Comparison of ENCODE assay signal across 1 cellular context in genomic region chr3:10249833-10250232, GRCh38.
TF ChIP-seq lines count a peak whose summit lies in the region.

No MANE protein-coding gene starts in this region.

TF ChIP-seq in K562, 482 proteins besides CTCF, POLR2A, EP300 and RAD21 (continued from another document):
- TF ChIP-seq STAT6 (CRISPR knock-in tag; IDR thresholded peaks at IDR 0.05) (no peak), KDM1A (IDR thresholded peaks at IDR 0.05) (peak; percentile 31 to 41; a peak in 1 of 4 replicates), GTF2F1 (IDR thresholded peaks at IDR 0.05; ENCODE audit: low read depth, low read length) (peak; percentile 44; the same call in 1 of the 2 replicates), MLLT1 (IDR thresholded peaks at IDR 0.05) (no peak), KLF6 (CRISPR knock-in tag; IDR thresholded peaks at IDR 0.05; ENCODE audit: borderline replicate concordance) (no peak), ZBTB40 (IDR thresholded peaks at IDR 0.05) (peak; percentile 29; the same call in 1 of the 2 replicates), ZBTB40 (CRISPR knock-in tag; IDR thresholded peaks at IDR 0.05) (no peak), NR2C2 (CRISPR knock-in tag; IDR thresholded peaks at IDR 0.05) (no peak), NR2C2 (tag; IDR thresholded peaks at IDR 0.05) (no peak), KLF1 (tag; IDR thresholded peaks at IDR 0.05) (no peak), ZNF41 (CRISPR knock-in tag; conservative IDR thresholded peaks at IDR 0.05) (no peak), ATF3 (IDR thresholded peaks at IDR 0.05) (no peak), ATF3 (CRISPR knock-in tag; conservative IDR thresholded peaks at IDR 0.05) (peak; percentile 43; the same call in 1 of the 2 replicates), MLX (CRISPR knock-in tag; conservative IDR thresholded peaks at IDR 0.05) (no peak), ERF (CRISPR knock-in tag; IDR thresholded peaks at IDR 0.05) (no peak), SMAD1 (IDR thresholded peaks at IDR 0.05; ENCODE audit: low read depth, low read length, partially characterized antibody) (no peak), RCOR1 (IDR thresholded peaks at IDR 0.05; ENCODE audit: borderline replicate concordance in 1 of 2, low read depth in 2 of 2, low read length in 2 of 2) (peak in 1 of 2 experiments; percentile 16; a peak in 1 of 4 replicates), SNIP1 (IDR thresholded peaks at IDR 0.05; ENCODE audit: low read depth) (no peak), EGR1 (conservative IDR thresholded peaks at IDR 0.05) (no peak), DLX4 (CRISPR knock-in tag; IDR thresholded peaks at IDR 0.05) (no peak), KHSRP (IDR thresholded peaks at IDR 0.05) (no peak), ARNT (IDR thresholded peaks at IDR 0.05) (no peak), MAFK (IDR thresholded peaks at IDR 0.05; ENCODE audit: low read length) (0 out of 2 replicates have a peak, but pooled peaks have one; percentile 0), ZNF165 (CRISPR knock-in tag; IDR thresholded peaks at IDR 0.05; ENCODE audit: borderline replicate concordance) (no peak)
